8 cellular contexts compared by ENCODE assay signal in the genomic region with DNA sequence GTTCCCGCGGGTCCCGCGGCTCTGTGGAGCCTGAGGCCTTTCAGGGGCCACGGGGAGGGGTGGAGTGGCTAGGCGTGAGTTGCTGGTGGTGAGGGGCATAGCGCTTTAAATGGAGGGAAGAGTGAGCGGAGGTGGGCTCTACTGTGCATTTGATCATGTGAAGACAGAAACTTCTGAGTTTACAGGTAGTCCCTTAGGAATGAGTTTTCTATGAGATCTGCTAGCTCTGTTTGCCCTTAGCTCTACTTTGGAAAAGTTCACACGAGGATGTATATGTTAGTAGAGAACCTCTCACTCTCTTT. TPM values are rescaled to one million over a fixed set of nuclear protein-coding genes. Genes with fewer than 3 reads are reported as not detected.
DNase-seq lines count a peak whose midpoint lies in the region; ATAC-seq, FAIRE-seq and TF ChIP-seq lines count a peak whose summit lies in the region.

No MANE protein-coding gene starts in this region.

- H3K27me3 ChIP-seq in IMR-90 (ENCODE audit: control insufficient read depth, insufficient read depth, low read length) (no peaks in the 10 kb centered on the region), Karpas-422 (ENCODE audit: low read length) (no peaks in the 10 kb centered on the region)

- no peaks in the 10 kb centered on the region for H3K27me3 Mint-ChIP-seq in naive thymus-derived CD8-positive, alpha-beta T cell

- no peak overlapping the region; the same call in 1 of the 2 replicates for H3K9ac ChIP-seq in IMR-90 (ENCODE audit: low read depth, low read length)
- no peak overlapping the region for H3K9ac ChIP-seq in Karpas-422 (ENCODE audit: low read length)

- no peaks in the 10 kb centered on the region for H4K20me1 ChIP-seq in IMR-90 (ENCODE audit: insufficient read depth, low read length)
- H4K20me1 ChIP-seq in Karpas-422 (ENCODE audit: insufficient read depth, low read depth, low read length): no peaks in the 10 kb centered on the region

- no peak overlapping the region for H4K91ac ChIP-seq in IMR-90 (ENCODE audit: insufficient read depth, low read depth, low read length)

- H3K18ac ChIP-seq in IMR-90 (ENCODE audit: low read depth, low read length): no peak overlapping the region

- WGBS in A549 (ENCODE audit: missing lambda C conversion rate): 51% methylated on average over 8 of the region's 9 CpGs
- WGBS in IMR-90 (ENCODE audit: extremely low coverage in 2 of 2, insufficient read length in 1 of 2), 2 experiments: 2% methylated on average over 8 of the region's 9 CpGs; no CpG with 5 or more reads in 1 of the 2 experiments

- H3K27ac Mint-ChIP-seq in naive thymus-derived CD8-positive, alpha-beta T cell: peak overlapping the region in 8 of 10 donors; percentile 8 to 94 (median 83)

- H3K27ac ChIP-seq in A549: peak overlapping the region; percentile 63 to 82; a peak in 4 of 6 replicates
- no peak overlapping the region for H3K27ac ChIP-seq in IMR-90 (ENCODE audit: insufficient read depth, low read length)
- H3K27ac ChIP-seq in Karpas-422 (ENCODE audit: low read length): no peak overlapping the region

- no peak for TF ChIP-seq POLR2A in A549 (IDR thresholded peaks at IDR 0.05; ENCODE audit: low read length)
- no peak for TF ChIP-seq POLR2A in IMR-90 (IDR thresholded peaks at IDR 0.05; ENCODE audit: low read depth, low read length)

- peak overlapping the region; percentile 84 to 97 (median 90) for H3K4me3 Mint-ChIP-seq in naive thymus-derived CD8-positive, alpha-beta T cell

- H3K9me3 ChIP-seq in A549: no peaks in the 10 kb centered on the region
- H3K9me3 ChIP-seq in IMR-90 (ENCODE audit: control insufficient read depth, insufficient read depth, low read length): no peaks in the 10 kb centered on the region
- no peaks in the 10 kb centered on the region for H3K9me3 ChIP-seq in Karpas-422 (ENCODE audit: low read length)

- dilution Hi-C loops in IMR-90 (cut with HindIII; ENCODE audit: low sequenced_read_pairs, unreplicated experiment): no loop called here

- H3K4me3 ChIP-seq in A549: peak overlapping the region; percentile 62
- H3K4me3 ChIP-seq in IMR-90 (ENCODE audit: insufficient read depth, low read depth, low read length): peak overlapping the region; percentile 79
- H3K4me3 ChIP-seq in Karpas-422 (ENCODE audit: low read length): no peak overlapping the region

- no peaks in the 10 kb centered on the region for H3K9me2 ChIP-seq in Karpas-422 (replicated peaks; ENCODE audit: insufficient read depth, low read length)

- no peak overlapping the region for H3K14ac ChIP-seq in IMR-90 (replicated peaks; ENCODE audit: low read depth, low read length)

- no peak for TF ChIP-seq CTCF in A549 (IDR thresholded peaks at IDR 0.05)
- TF ChIP-seq CTCF in IMR-90 (conservative IDR thresholded peaks at IDR 0.05; ENCODE audit: low read depth, low read length): no peak

- H4K5ac ChIP-seq in IMR-90 (ENCODE audit: low read depth, low read length): no peak overlapping the region

- no peaks in the 10 kb centered on the region for H3K79me2 ChIP-seq in Karpas-422 (ENCODE audit: low read length)

- H3K36me3 Mint-ChIP-seq in naive thymus-derived CD8-positive, alpha-beta T cell: no peaks in the 10 kb centered on the region

- in situ Hi-C loops in IMR-90 (cut with MboI; ENCODE audit: low sequenced_read_pairs): loop anchor here (10.0 kb wide), 1 partner anchor 280 kb away; a partner anchor contains a TSS

- H3K23ac ChIP-seq in IMR-90 (ENCODE audit: low read depth, low read length): no peak overlapping the region

- H2BK5ac ChIP-seq in IMR-90 (ENCODE audit: low read depth, low read length, poor library complexity, severe bottlenecking): no peak overlapping the region

- TF ChIP-seq RAD21 in A549 (conservative IDR thresholded peaks at IDR 0.05 in 1 of 2, IDR thresholded peaks at IDR 0.05 in 1 of 2): no peak
- no peak for TF ChIP-seq RAD21 in IMR-90 (IDR thresholded peaks at IDR 0.05; ENCODE audit: low read length)

- POLR2A ChIA-PET in A549 (lab: Yijun Ruan, JAX) (no interaction called here), IMR-90 (lab: Charles Lee; ENCODE audit: unreplicated experiment) (no interaction called here)
- POLR2A ChIA-PET in naive thymus-derived CD8-positive, alpha-beta T cell (lab: Charles Lee): interaction anchor here (1.7 kb wide), 1 partner anchor 1929 kb away, joined by 5 read pairs; no protein-coding TSS in a partner anchor

- intact Hi-C loops in IMR-90 (cut with micrococcal nuclease): no loop called here

- peaks cover 14% of the 10 kb centered on the region; the same call in 1 of the 3 replicates for H3K4me1 ChIP-seq in A549
- no peaks in the 10 kb centered on the region for H3K4me1 ChIP-seq in IMR-90 (ENCODE audit: control insufficient read depth, insufficient read depth, low read length)
- peaks cover 9% of the 10 kb centered on the region for H3K4me1 ChIP-seq in Karpas-422 (ENCODE audit: low read length)

- H2BK15ac ChIP-seq in IMR-90 (ENCODE audit: low read depth, low read length): no peak overlapping the region

- no peaks in the 10 kb centered on the region for H3K9me3 Mint-ChIP-seq in naive thymus-derived CD8-positive, alpha-beta T cell

- DNase-seq in A549 (ENCODE audit: low read depth in 1 of 2, low spot score in 1 of 2) (no peak), IMR-90 (no peak), dermis blood vessel endothelial cell (peak; percentile 16), NCI-H446 treated with DMSO at 0.1 percent for 48 hours (lab: John Stamatoyannopoulos, UW) (no peak), Karpas-422 (no peak)
- no peak for DNase-seq in naive thymus-derived CD8-positive, alpha-beta T cell
- DNase-seq in activated CD8-positive, alpha-beta memory T cell treated with anti-CD3 and anti-CD28 coated beads, Interleukin-2, amount 50 U/mL, for 4 hours: no peak

- no peaks in the 10 kb centered on the region for H3K79me1 ChIP-seq in IMR-90 (ENCODE audit: low read depth in 1 of 2, low read length in 2 of 2)

- H3K4me2 ChIP-seq in A549 (peak overlapping the region; percentile 83), IMR-90 (ENCODE audit: low read depth, low read length) (peak overlapping the region; percentile 87), Karpas-422 (ENCODE audit: low read depth, low read length, poor library complexity, severe bottlenecking) (no peak overlapping the region)

- peak overlapping the region in 1 of 2 experiments; percentile 58; a peak in 1 of 4 replicates for H4K8ac ChIP-seq in IMR-90 (ENCODE audit: low read depth in 2 of 2, low read length in 2 of 2)

- TF ChIP-seq EP300 in A549 (IDR thresholded peaks at IDR 0.05): no peak

- CTCF ChIA-PET in A549 (lab: Yijun Ruan, JAX): no interaction called here
- CTCF ChIA-PET in IMR-90 (lab: Yijun Ruan, JAX): interaction anchor here (1.2 kb wide), 1 partner anchor 40 kb away, joined by 4 read pairs; no protein-coding TSS in a partner anchor

- FAIRE-seq in A549 (lab: Jason Lieb, UNC): no peak

- no peak overlapping the region for H3K4ac ChIP-seq in IMR-90 (ENCODE audit: low read depth, low read length)

- H2AK9ac ChIP-seq in IMR-90 (replicated peaks; ENCODE audit: low read depth, low read length, poor library complexity): no peak overlapping the region

- H3K36me3 ChIP-seq in IMR-90 (ENCODE audit: control insufficient read depth, insufficient read depth, low read length): no peaks in the 10 kb centered on the region
- no peaks in the 10 kb centered on the region for H3K36me3 ChIP-seq in Karpas-422 (ENCODE audit: insufficient read depth, low read length)

- H2BK120ac ChIP-seq in IMR-90 (ENCODE audit: low read depth, low read length): no peak overlapping the region

- peak overlapping the region; percentile 99 for H2AFZ ChIP-seq in IMR-90 (replicated peaks; ENCODE audit: low read length, poor library complexity)
- no peak overlapping the region for H2AFZ ChIP-seq in Karpas-422 (ENCODE audit: low read length)

- no peak overlapping the region for H3K56ac ChIP-seq in IMR-90 (ENCODE audit: extremely low read depth, insufficient read depth, low read length)

- no peak overlapping the region for H2BK20ac ChIP-seq in IMR-90 (ENCODE audit: low read depth, low read length)

- H3K4me1 Mint-ChIP-seq in naive thymus-derived CD8-positive, alpha-beta T cell: peaks cover 14 to 37% (median 34%) of the 10 kb centered on the region in 4 donors

- BruUV-seq in IMR-90 (replicated peaks; lab: Mats Ljungman, UMichigan): no TSS peak

- H2AK5ac ChIP-seq in IMR-90 (ENCODE audit: low read depth, low read length): no peak overlapping the region

- ATAC-seq in A549 (peak in 1 of 2 experiments; percentile 41; a peak in 4 of 6 replicates), IMR-90 (ENCODE audit: low read depth) (no peak), HG03439 (IDR thresholded peaks at IDR 0.05; ENCODE audit: unreplicated experiment) (no peak)
- ATAC-seq in naive thymus-derived CD8-positive, alpha-beta T cell: no peak

- H3K9me1 ChIP-seq in IMR-90 (ENCODE audit: insufficient read depth, low read length): no peaks in the 10 kb centered on the region

TF ChIP-seq in A549, 52 proteins besides CTCF, POLR2A, EP300 and RAD21 (continues in another document):
- TF ChIP-seq, protein P1, sequence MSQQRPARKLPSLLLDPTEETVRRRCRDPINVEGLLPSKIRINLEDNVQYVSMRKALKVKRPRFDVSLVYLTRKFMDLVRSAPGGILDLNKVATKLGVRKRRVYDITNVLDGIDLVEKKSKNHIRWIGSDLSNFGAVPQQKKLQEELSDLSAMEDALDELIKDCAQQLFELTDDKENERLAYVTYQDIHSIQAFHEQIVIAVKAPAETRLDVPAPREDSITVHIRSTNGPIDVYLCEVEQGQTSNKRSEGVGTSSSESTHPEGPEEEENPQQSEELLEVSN (IDR thresholded peaks at IDR 0.05; ENCODE audit: borderline replicate concordance, low read depth): no peak

RNA-seq across cellular contexts. Expression of a gene that starts 0.6 kb away (rescaled TPM):
- polyA plus RNA-seq in A549 (2011; rRNA removed): 1.2 and 1.7 TPM in 2 replicates
- polyA plus RNA-seq in A549 (2012; cell fraction: cytosol; rRNA removed): 0.16 and 0.19 TPM in 2 replicates
- 0.04 and 0.07 TPM in 2 replicates for polyA plus RNA-seq in A549 (2012; cell fraction: nucleus; rRNA removed)
- 0.92 to 1.5 TPM (median 1.1 TPM) in 3 replicates for polyA plus RNA-seq in A549 (2017; fragmentation: RNase III; extraction: RNeasy Plus Mini Kit Qiagen cat#74134 plus additional on column Dnase treatment)
- polyA minus RNA-seq in A549 (2011; rRNA and poly(A)+ RNA removed): 1.8 and 2.2 TPM in 2 replicates
- total RNA-seq in IMR-90 (2012; rRNA removed): 0.56 and 1.3 TPM in 2 replicates
- polyA plus RNA-seq in IMR-90 (2012; rRNA removed): 0.34 and 0.65 TPM in 2 replicates
- 0.03 and 0.05 TPM in 2 replicates for polyA plus RNA-seq in IMR-90 (2012; cell fraction: cytosol; rRNA removed)
- polyA plus RNA-seq in IMR-90 (2012; cell fraction: nucleus; rRNA removed; ENCODE audit: low replicate concordance): 0.04 and 0.17 TPM in 2 replicates
- total RNA-seq in dermis blood vessel endothelial cell: 44.9 and 67.6 TPM in 2 replicates
- 1 to 10 TPM; 3.2 to 3.6 TPM for total RNA-seq in naive thymus-derived CD8-positive, alpha-beta T cell
- 1 to 10 TPM in 1 of 3 donors, under 1 TPM in 2; 0.38 to 2.1 (median 0.62) TPM for polyA plus RNA-seq in naive thymus-derived CD8-positive, alpha-beta T cell
- total RNA-seq in Karpas-422 (2014; rRNA removed; shearing (Covaris generic); ENCODE audit: low replicate concordance): 3.3 and 4.8 TPM in 2 replicates

Comparison
In these comparisons a context has a peak if more than half of its experiments do, and no peak if none do; other contexts are left out.
1. H3K27ac ChIP-seq: peak in A549 (2 of 2); none in IMR-90 (single experiment) and Karpas-422 (single experiment).